10 cellular contexts compared by ENCODE assay signal in genomic region chr16:48432136-48432535, GRCh38. TPM values are rescaled to one million over a fixed set of nuclear protein-coding genes. Genes with fewer than 3 reads are reported as not detected.
A peak's percentile ranks its signal among the peaks of the same experiment; 100 is the strongest.
DNase-seq lines count a peak whose midpoint lies in the region; ATAC-seq and TF ChIP-seq lines count a peak whose summit lies in the region.
"Had no signal": no experiment of that assay in that cellular context is flagged by ENCODE, and none has a peak within 500 bp of the region (broad histone marks: within the 10 kb centered on the region; RNA-seq: fewer than 3 reads in every experiment).

No MANE protein-coding gene starts in this region.

- H3K4me3 Mint-ChIP-seq in immature natural killer cell: no peak overlapping the region
- no peak overlapping the region for H3K4me3 Mint-ChIP-seq in activated T-cell treated with anti-CD3 and anti-CD28 coated beads, Interleukin-2, amount 50 U/mL, for 72 hours
- H3K4me3 Mint-ChIP-seq in stimulated activated effector memory CD8-positive, alpha-beta T cell treated with anti-CD3 and anti-CD28 coated beads, Interleukin-12 subunit alpha, Interleukin-12 subunit beta, amount 100 ng/mL, for 72 hours: no peak overlapping the region

- no peaks in the 10 kb centered on the region for H3K36me3 ChIP-seq in transverse colon

- in situ Hi-C loops in transverse colon (cut with MboI; ENCODE audit: low pct_ligation_motif_present in 1 of 4, low pct_unique_long_range_greater_than_20kb in 1 of 4, low sequenced_read_pairs in 3 of 4): no loop called here

- no peak for TF ChIP-seq EP300 in transverse colon (IDR thresholded peaks at IDR 0.05; ENCODE audit: low read depth)

- no peaks in the 10 kb centered on the region for H3K9me3 ChIP-seq in transverse colon

- peaks cover 4 to 6% of the 10 kb centered on the region in 2 donors for H3K4me1 Mint-ChIP-seq in immature natural killer cell
- peaks cover 5% of the 10 kb centered on the region for H3K4me1 Mint-ChIP-seq in activated T-cell treated with anti-CD3 and anti-CD28 coated beads, Interleukin-2, amount 50 U/mL, for 72 hours (ENCODE audit: low read depth)
- H3K4me1 Mint-ChIP-seq in stimulated activated effector memory CD8-positive, alpha-beta T cell treated with anti-CD3 and anti-CD28 coated beads, Interleukin-12 subunit alpha, Interleukin-12 subunit beta, amount 100 ng/mL, for 72 hours: peaks cover 17% of the 10 kb centered on the region

- no peaks in the 10 kb centered on the region for H3K27me3 ChIP-seq in transverse colon

- TF ChIP-seq POLR2A in transverse colon (IDR thresholded peaks at IDR 0.05): no peak

- H3K36me3 Mint-ChIP-seq in immature natural killer cell: no peaks in the 10 kb centered on the region
- no peaks in the 10 kb centered on the region for H3K36me3 Mint-ChIP-seq in activated T-cell treated with anti-CD3 and anti-CD28 coated beads, Interleukin-2, amount 50 U/mL, for 72 hours (ENCODE audit: insufficient read depth in 2 of 2)
- no peaks in the 10 kb centered on the region for H3K36me3 Mint-ChIP-seq in stimulated activated effector memory CD8-positive, alpha-beta T cell treated with anti-CD3 and anti-CD28 coated beads, Interleukin-12 subunit alpha, Interleukin-12 subunit beta, amount 100 ng/mL, for 72 hours

- intact Hi-C loops in Right ventricle myocardium superior (cut with DNase I) (no loop called here), cardiac septum (cut with DNase I) (no loop called here), transverse colon (cut with DNase I; ENCODE audit: low total_unique reads) (no loop called here)

- 20% methylated on average over 2 of the region's 2 CpGs; no CpG with 5 or more reads in 1 of the 2 donors for WGBS in transverse colon (ENCODE audit: low coverage in 1 of 2), 2 donors

- H3K4me1 ChIP-seq in transverse colon: peaks cover 0 to 11% (median 0%) of the 10 kb centered on the region in 4 donors

- no peak overlapping the region for H3K4me3 ChIP-seq in transverse colon
- H3K4me3 ChIP-seq: skin epidermis had no signal

- no peak overlapping the region for H3K27ac Mint-ChIP-seq in immature natural killer cell
- H3K27ac Mint-ChIP-seq in activated T-cell treated with anti-CD3 and anti-CD28 coated beads, Interleukin-2, amount 50 U/mL, for 72 hours: no peak overlapping the region
- no peak overlapping the region for H3K27ac Mint-ChIP-seq in stimulated activated effector memory CD8-positive, alpha-beta T cell treated with anti-CD3 and anti-CD28 coated beads, Interleukin-12 subunit alpha, Interleukin-12 subunit beta, amount 100 ng/mL, for 72 hours

- ATAC-seq in Right ventricle myocardium superior (ENCODE audit: poor library complexity) (peak; percentile 47), HG03103 (IDR thresholded peaks at IDR 0.05; ENCODE audit: low read depth, unreplicated experiment) (peak; percentile 77)
- ATAC-seq in activated T-cell treated with anti-CD3 and anti-CD28 coated beads, Interleukin-2, amount 50 U/mL, for 72 hours (replicated peaks in 1 of 2): no peak
- no peak for ATAC-seq in stimulated activated effector memory CD8-positive, alpha-beta T cell treated with anti-CD3 and anti-CD28 coated beads, Interleukin-12 subunit alpha, Interleukin-12 subunit beta, amount 100 ng/mL, for 72 hours

- H3K27me3 Mint-ChIP-seq in immature natural killer cell (ENCODE audit: low read depth in 3 of 3): peaks cover 2 to 6% (median 2%) of the 10 kb centered on the region in 3 donors
- no peaks in the 10 kb centered on the region for H3K27me3 Mint-ChIP-seq in activated T-cell treated with anti-CD3 and anti-CD28 coated beads, Interleukin-2, amount 50 U/mL, for 72 hours (ENCODE audit: low read depth)

- no peak overlapping the region for H3K27ac ChIP-seq in transverse colon

- TF ChIP-seq CTCF in transverse colon (IDR thresholded peaks at IDR 0.05): no peak

- H3K9me3 Mint-ChIP-seq in immature natural killer cell: no peaks in the 10 kb centered on the region
- no peaks in the 10 kb centered on the region for H3K9me3 Mint-ChIP-seq in activated T-cell treated with anti-CD3 and anti-CD28 coated beads, Interleukin-2, amount 50 U/mL, for 72 hours
- H3K9me3 Mint-ChIP-seq in stimulated activated effector memory CD8-positive, alpha-beta T cell treated with anti-CD3 and anti-CD28 coated beads, Interleukin-12 subunit alpha, Interleukin-12 subunit beta, amount 100 ng/mL, for 72 hours: no peaks in the 10 kb centered on the region

- DNase-seq in Right ventricle myocardium superior (no peak), cardiac septum (ENCODE audit: low spot score) (no peak), SKM-1 (lab: John Stamatoyannopoulos, UW; ENCODE audit: unreplicated experiment) (peak; percentile 79), transverse colon (peak; percentile 29), immature natural killer cell (no peak)
- no peak for DNase-seq in activated T-cell treated with anti-CD3 and anti-CD28 coated beads, Interleukin-2, amount 50 U/mL, for 72 hours
- no peak for DNase-seq in stimulated activated effector memory CD8-positive, alpha-beta T cell treated with anti-CD3 and anti-CD28 coated beads, Interleukin-12 subunit alpha, Interleukin-12 subunit beta, amount 100 ng/mL, for 72 hours (ENCODE audit: low spot score in 2 of 2)
- DNase-seq: activated CD4-positive, alpha-beta T cell treated with anti-CD3 and anti-CD28 coated beads, Interleukin-2, amount 50 U/mL, for 4 hours had no signal

RNA-seq across cellular contexts. Expression of gene SIAH1, which starts 46.9 kb away (rescaled TPM):
- 11.4 TPM for total RNA-seq in Right ventricle myocardium superior
- total RNA-seq in cardiac septum: 13.8 TPM
- 10 to 100 TPM; 15.1 to 45.9 (median 27.8) TPM for total RNA-seq in transverse colon
- polyA plus RNA-seq in immature natural killer cell: 10 to 100 TPM in 1 of 3 donors, 1 to 10 TPM in 2; 7.0 to 11.0 (median 8.6) TPM
- 10 to 100 TPM; 28.2 to 30.4 TPM for total RNA-seq in activated T-cell treated with anti-CD3 and anti-CD28 coated beads, Interleukin-2, amount 50 U/mL, for 72 hours

Comparison
In these comparisons a context has a peak if more than half of its experiments do, and no peak if none do; other contexts are left out.
1. ATAC-seq: peak in Right ventricle myocardium superior (single experiment) and HG03103 (single experiment); none in activated T-cell treated with anti-CD3 and anti-CD28 coated beads, Interleukin-2, amount 50 U/mL, for 72 hours (0 of 2) and stimulated activated effector memory CD8-positive, alpha-beta T cell treated with anti-CD3 and anti-CD28 coated beads, Interleukin-12 subunit alpha, Interleukin-12 subunit beta, amount 100 ng/mL, for 72 hours (single experiment).
2. DNase-seq: peak in SKM-1 (single experiment) and transverse colon (single experiment); none in Right ventricle myocardium superior (single experiment), cardiac septum (single experiment), immature natural killer cell (0 of 3), activated T-cell treated with anti-CD3 and anti-CD28 coated beads, Interleukin-2, amount 50 U/mL, for 72 hours (0 of 2) and stimulated activated effector memory CD8-positive, alpha-beta T cell treated with anti-CD3 and anti-CD28 coated beads, Interleukin-12 subunit alpha, Interleukin-12 subunit beta, amount 100 ng/mL, for 72 hours (0 of 2).